In genomic region chr7:144725070-144725469, GRCh38 we compare ENCODE assay signal across 14 cellular contexts.
DNase-seq lines count a peak whose midpoint lies in the region; ATAC-seq and TF ChIP-seq lines count a peak whose summit lies in the region.
"Had no signal": no experiment of that assay in that cellular context is flagged by ENCODE, and none has a peak within 500 bp of the region (broad histone marks: within the 10 kb centered on the region; RNA-seq: fewer than 3 reads in every experiment).

No MANE protein-coding gene starts in this region.

- no peaks in the 10 kb centered on the region for H3K27me3 ChIP-seq in kidney epithelial cell (ENCODE audit: control insufficient read depth, insufficient read depth, low read length)
- H3K27me3 ChIP-seq in upper lobe of right lung = no peaks in the 10 kb centered on the region
- H3K27me3 ChIP-seq: left lung, neutrophil had no signal

- no peak overlapping the region for H3K27ac Mint-ChIP-seq in T-helper 17 cell
- H3K27ac Mint-ChIP-seq: stimulated activated naive CD8-positive, alpha-beta T cell treated with anti-CD3 and anti-CD28 coated beads, Interleukin-15, Interleukin-2, amounts not matched to agents 100 ng/mL and 50 ng/mL, for 24 hours had no signal

- H3K9me3 ChIP-seq in upper lobe of right lung = no peaks in the 10 kb centered on the region
- H3K9me3 ChIP-seq in T-helper 17 cell (ENCODE audit: control insufficient read depth, low read length, poor library complexity, severe bottlenecking) = no peaks in the 10 kb centered on the region
- H3K9me3 ChIP-seq: left lung, neutrophil had no signal

- H3K4me3 ChIP-seq in kidney epithelial cell (ENCODE audit: low read depth, low read length) (no peak overlapping the region), upper lobe of right lung (no peak overlapping the region)
- H3K4me3 ChIP-seq: K562, left lung had no signal

- no peak for TF ChIP-seq CTCF in kidney epithelial cell (IDR thresholded peaks at IDR 0.05; ENCODE audit: insufficient read depth, low read length, poor library complexity, severe bottlenecking)
- TF ChIP-seq CTCF in upper lobe of right lung (IDR thresholded peaks at IDR 0.05) = no peak

- peaks cover 5% of the 10 kb centered on the region for H3K36me3 Mint-ChIP-seq in T-helper 17 cell (ENCODE audit: low read depth)

- no peak overlapping the region for H3K4me3 Mint-ChIP-seq in T-helper 17 cell
- H3K4me3 Mint-ChIP-seq: stimulated activated naive CD8-positive, alpha-beta T cell treated with anti-CD3 and anti-CD28 coated beads, Interleukin-15, Interleukin-2, amounts not matched to agents 100 ng/mL and 50 ng/mL, for 24 hours had no signal

- H3K27ac ChIP-seq in upper lobe of right lung = no peak overlapping the region
- H3K27ac ChIP-seq: left lung, neutrophil had no signal

- peak; percentile 100 for ATAC-seq in GM18870 (IDR thresholded peaks at IDR 0.05; ENCODE audit: unreplicated experiment)
- peak; percentile 98 for ATAC-seq in GM21528 (IDR thresholded peaks at IDR 0.05; ENCODE audit: low FRiP score, unreplicated experiment)
- peak; percentile 98 for ATAC-seq in HG03066 (IDR thresholded peaks at IDR 0.05; ENCODE audit: low read depth, unreplicated experiment)
- no peak for ATAC-seq in upper lobe of right lung
- no peak for ATAC-seq in T-helper 17 cell
- ATAC-seq: K562, left lung, Right ventricle myocardium inferior had no signal

- H3K4me1 Mint-ChIP-seq in T-helper 17 cell = no peaks in the 10 kb centered on the region

- intact Hi-C loops in upper lobe of right lung (cut with DNase I) = no loop called here

- H3K4me1 ChIP-seq in upper lobe of right lung = no peaks in the 10 kb centered on the region
- H3K4me1 ChIP-seq: left lung had no signal

- H3K36me3 ChIP-seq in kidney epithelial cell (ENCODE audit: control insufficient read depth, insufficient read depth, low read length) = no peaks in the 10 kb centered on the region
- no peaks in the 10 kb centered on the region for H3K36me3 ChIP-seq in upper lobe of right lung
- H3K36me3 ChIP-seq: left lung, neutrophil had no signal

- peak; percentile 21 for DNase-seq in kidney epithelial cell (ENCODE audit: low read depth)
- DNase-seq in RKO (ENCODE audit: low spot score) = no peak
- DNase-seq in upper lobe of right lung = no peak
- DNase-seq in NCI-H187 (lab: John Stamatoyannopoulos, UW) = no peak
- DNase-seq in T-helper 17 cell = no peak
- DNase-seq: activated gamma-delta T cell treated with Interleukin-2 at 50 U/mL for 16 hours, left lung had no signal

- no peaks in the 10 kb centered on the region for H3K27me3 Mint-ChIP-seq in T-helper 17 cell
- H3K27me3 Mint-ChIP-seq: stimulated activated naive CD8-positive, alpha-beta T cell treated with anti-CD3 and anti-CD28 coated beads, Interleukin-15, Interleukin-2, amounts not matched to agents 100 ng/mL and 50 ng/mL, for 24 hours had no signal

Comparison
In these comparisons a context has a peak if more than half of its experiments do, and no peak if none do; other contexts are left out.
1. ATAC-seq: peak in GM18870 (single experiment), GM21528 (single experiment) and HG03066 (single experiment); none in upper lobe of right lung (single experiment) and T-helper 17 cell (single experiment).